In the genomic region with DNA sequence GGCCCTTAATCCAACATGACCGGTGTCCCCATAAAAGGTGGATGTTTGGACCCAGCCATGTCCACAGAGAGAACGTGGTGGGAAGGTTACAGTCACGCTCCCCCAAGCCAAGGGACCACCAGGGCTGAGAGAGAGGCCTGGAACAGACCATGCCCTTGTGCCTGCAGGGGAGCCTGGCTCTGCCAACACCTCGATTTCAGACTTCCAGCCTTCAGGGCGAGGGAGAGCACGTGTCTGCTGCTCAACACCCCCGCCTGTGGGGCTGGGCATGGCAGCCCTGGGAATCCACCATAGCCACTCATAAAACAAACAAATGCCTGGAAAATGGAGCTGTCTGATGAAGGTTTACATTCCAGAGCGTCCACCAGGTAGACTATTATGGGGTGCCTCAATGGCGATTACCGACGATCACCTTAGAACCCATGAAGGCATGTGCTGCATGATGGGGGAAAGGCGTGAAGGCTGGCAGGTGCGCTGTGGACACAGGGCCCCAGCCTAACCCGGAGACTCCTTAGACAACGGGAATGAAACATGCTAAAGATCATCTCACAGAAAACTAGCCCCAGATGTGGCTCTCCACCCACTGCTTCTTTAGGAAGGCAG, we compare ENCODE assay signal across 28 cellular contexts. TPM values are rescaled to one million over a fixed set of nuclear protein-coding genes. Genes with fewer than 3 reads are reported as not detected.
DNase-seq lines count a peak whose midpoint lies in the region; ATAC-seq and TF ChIP-seq lines count a peak whose summit lies in the region.
"Had no signal": no experiment of that assay in that cellular context is flagged by ENCODE, and none has a peak within 500 bp of the region (broad histone marks: within the 10 kb centered on the region; RNA-seq: fewer than 3 reads in every experiment).

No MANE protein-coding gene starts in this region.

- intact Hi-C loops in dorsolateral prefrontal cortex (cut with DNase I) = loop anchor here in 1 of 2 donors (10.0 kb wide), 1 partner anchor 439 kb away; no protein-coding TSS in a partner anchor

- no peak overlapping the region for H3K4me3 ChIP-seq in dorsolateral prefrontal cortex
- H3K4me3 ChIP-seq: testis had no signal

- H3K27ac ChIP-seq in dorsolateral prefrontal cortex = no peak overlapping the region
- H3K27ac ChIP-seq: testis had no signal

- peaks cover 0 to 19% (median 0%) of the 10 kb centered on the region in 45 donors for H3K27me3 ChIP-seq in dorsolateral prefrontal cortex
- H3K27me3 ChIP-seq: testis had no signal

- peaks cover 0 to 2% of the 10 kb centered on the region in 2 donors for H3K4me1 Mint-ChIP-seq in natural killer cell treated with Interleukin-12 subunit alpha and Interleukin-12 subunit beta and Interleukin-15 and Interleukin-18, amount 100 ng/mL, for 72 hours (ENCODE audit: low read depth in 2 of 2)
- H3K4me1 Mint-ChIP-seq: activated naive CD8-positive, alpha-beta T cell treated with anti-CD3 and anti-CD28 coated beads, Interleukin-2, amount 10 ng/mL, durations not matched to agents 7 days and 5 days; nephron had no signal

- no peak for ATAC-seq in natural killer cell treated with Interleukin-12 subunit alpha and Interleukin-12 subunit beta and Interleukin-15 and Interleukin-18, amount 100 ng/mL, for 72 hours
- ATAC-seq: activated CD8-positive, alpha-beta T cell treated with anti-CD3 and anti-CD28 coated beads, Interleukin-2, amount 10 ng/mL, durations not matched to agents 7 days and 5 days; CD8-positive, alpha-beta T cell; stimulated activated naive B cell treated with anti-CD40 and anti-IgM and Interleukin-4, amounts not matched to agents 10 μg/mL and 1 μg/mL and 100 μg/mL, for 72 hours had no signal

- H3K27me3 Mint-ChIP-seq in natural killer cell treated with Interleukin-12 subunit alpha and Interleukin-12 subunit beta and Interleukin-15 and Interleukin-18, amount 100 ng/mL, for 72 hours = peaks cover 2 to 5% of the 10 kb centered on the region in 2 donors
- H3K27me3 Mint-ChIP-seq: activated naive CD8-positive, alpha-beta T cell treated with anti-CD3 and anti-CD28 coated beads, Interleukin-2, amount 10 ng/mL, durations not matched to agents 7 days and 5 days had no signal

- DNase-seq in 8988T (peak; percentile 21), AG20443 (ENCODE audit: low spot score) (peak; percentile 2), dorsolateral prefrontal cortex (peak in 6 of 10 donors; percentile 1 to 20 (median 12)), kidney tubule cell (ENCODE audit: low spot score) (no peak), NCI-H226 (no peak), amniotic stem cell (lab: John Stamatoyannopoulos, UW) (no peak)
- DNase-seq in natural killer cell treated with Interleukin-12 subunit alpha and Interleukin-12 subunit beta and Interleukin-15 and Interleukin-18, amount 100 ng/mL, for 72 hours (ENCODE audit: low spot score) = peak; percentile 15
- DNase-seq: activated CD4-positive, CD25-positive, alpha-beta regulatory T cell; activated CD8-positive, alpha-beta T cell treated with anti-CD3 and anti-CD28 coated beads, Interleukin-2, amount 10 ng/mL, durations not matched to agents 7 days and 5 days; activated naive CD8-positive, alpha-beta T cell treated with anti-CD3 and anti-CD28 coated beads, Interleukin-2, amount 10 ng/mL, durations not matched to agents 7 days and 5 days; AML-193; cerebellar nuclear complex; GDM1; HFFc6; NCI-H1092 treated with DMSO at 0.1 percent for 48 hours; NCI-H2081; NCI-H446; stimulated activated CD4-positive, alpha-beta T cell treated with anti-CD3 and anti-CD28 coated beads, Interleukin-1b, Interleukin-23, amount 100 ng/mL, for 48 hours; stimulated activated naive B cell treated with anti-CD40 and anti-IgM and Interleukin-4, amounts not matched to agents 10 μg/mL and 1 μg/mL and 100 μg/mL, for 72 hours; SW 1271; testis had no signal

- no peak overlapping the region for H3K27ac Mint-ChIP-seq in natural killer cell treated with Interleukin-12 subunit alpha and Interleukin-12 subunit beta and Interleukin-15 and Interleukin-18, amount 100 ng/mL, for 72 hours
- H3K27ac Mint-ChIP-seq: activated CD8-positive, alpha-beta T cell treated with anti-CD3 and anti-CD28 coated beads, Interleukin-2, amount 10 ng/mL, durations not matched to agents 7 days and 5 days; activated naive CD8-positive, alpha-beta T cell treated with anti-CD3 and anti-CD28 coated beads, Interleukin-2, amount 10 ng/mL, durations not matched to agents 7 days and 5 days; CD8-positive, alpha-beta T cell; HFFc6; mesothelial cell of epicardium; nephron; stimulated activated naive B cell treated with anti-CD40 and anti-IgM and Interleukin-4, amounts not matched to agents 10 μg/mL and 1 μg/mL and 100 μg/mL, for 72 hours had no signal

- no peaks in the 10 kb centered on the region for H3K36me3 Mint-ChIP-seq in natural killer cell treated with Interleukin-12 subunit alpha and Interleukin-12 subunit beta and Interleukin-15 and Interleukin-18, amount 100 ng/mL, for 72 hours
- H3K36me3 Mint-ChIP-seq: activated naive CD8-positive, alpha-beta T cell treated with anti-CD3 and anti-CD28 coated beads, Interleukin-2, amount 10 ng/mL, durations not matched to agents 7 days and 5 days; CD8-positive, alpha-beta T cell; mesothelial cell of epicardium had no signal

- H3K9me3 Mint-ChIP-seq in natural killer cell treated with Interleukin-12 subunit alpha and Interleukin-12 subunit beta and Interleukin-15 and Interleukin-18, amount 100 ng/mL, for 72 hours = no peaks in the 10 kb centered on the region
- H3K9me3 Mint-ChIP-seq: activated naive CD8-positive, alpha-beta T cell treated with anti-CD3 and anti-CD28 coated beads, Interleukin-2, amount 10 ng/mL, durations not matched to agents 7 days and 5 days; CD8-positive, alpha-beta T cell; HFFc6; mesothelial cell of epicardium; nephron had no signal

- no peak for TF ChIP-seq CTCF in dorsolateral prefrontal cortex (IDR thresholded peaks at IDR 0.05 in 54 of 56, conservative IDR thresholded peaks at IDR 0.05 in 2 of 56; ENCODE audit: low read depth in 1 of 56, partially characterized antibody in 56 of 56)

- H3K4me3 Mint-ChIP-seq in natural killer cell treated with Interleukin-12 subunit alpha and Interleukin-12 subunit beta and Interleukin-15 and Interleukin-18, amount 100 ng/mL, for 72 hours = no peak overlapping the region
- H3K4me3 Mint-ChIP-seq: activated CD8-positive, alpha-beta T cell treated with anti-CD3 and anti-CD28 coated beads, Interleukin-2, amount 10 ng/mL, durations not matched to agents 7 days and 5 days; activated naive CD8-positive, alpha-beta T cell treated with anti-CD3 and anti-CD28 coated beads, Interleukin-2, amount 10 ng/mL, durations not matched to agents 7 days and 5 days; CD8-positive, alpha-beta T cell; HFFc6; mesothelial cell of epicardium; nephron; stimulated activated naive B cell treated with anti-CD40 and anti-IgM and Interleukin-4, amounts not matched to agents 10 μg/mL and 1 μg/mL and 100 μg/mL, for 72 hours had no signal

RNA-seq across cellular contexts. Expression of a gene that starts 42.3 kb away (rescaled TPM):
- 1 to 10 TPM in 60 of 120 experiments, under 1 TPM in 59, not detected in 1; 0.28 to 3.6 (median 1.0) TPM for total RNA-seq in dorsolateral prefrontal cortex
- not detected for total RNA-seq in natural killer cell treated with Interleukin-12 subunit alpha and Interleukin-12 subunit beta and Interleukin-15 and Interleukin-18, amount 100 ng/mL, for 72 hours
- total RNA-seq: activated CD8-positive, alpha-beta T cell treated with anti-CD3 and anti-CD28 coated beads, Interleukin-2, amount 10 ng/mL, durations not matched to agents 7 days and 5 days; activated naive CD8-positive, alpha-beta T cell treated with anti-CD3 and anti-CD28 coated beads, Interleukin-2, amount 10 ng/mL, durations not matched to agents 7 days and 5 days; CD8-positive, alpha-beta T cell; fibroblast of lung; HFFc6; LHCN-M2; OCI-LY7; skeletal muscle tissue had no signal

Comparison
In these comparisons a context has a peak if more than half of its experiments do, and no peak if none do; other contexts are left out.
1. DNase-seq: peak in 8988T (single experiment), AG20443 (single experiment), dorsolateral prefrontal cortex (6 of 10) and natural killer cell treated with Interleukin-12 subunit alpha and Interleukin-12 subunit beta and Interleukin-15 and Interleukin-18, amount 100 ng/mL, for 72 hours (single experiment); none in kidney tubule cell (single experiment), NCI-H226 (single experiment) and amniotic stem cell (single experiment).